In genomic region chr2:42761554-42761953, GRCh38 we compare ENCODE assay signal across 25 cellular contexts. TPM values are rescaled to one million over a fixed set of nuclear protein-coding genes. Genes with fewer than 3 reads are reported as not detected.
A peak's percentile ranks its signal among the peaks of the same experiment; 100 is the strongest.
DNase-seq lines count a peak whose midpoint lies in the region; ATAC-seq, FAIRE-seq and TF ChIP-seq lines count a peak whose summit lies in the region.
"Had no signal": no experiment of that assay in that cellular context is flagged by ENCODE, and none has a peak within 500 bp of the region (broad histone marks: within the 10 kb centered on the region; RNA-seq: fewer than 3 reads in every experiment).

No MANE protein-coding gene starts in this region.

- H3K79me1 ChIP-seq in H1 (ENCODE audit: low read depth, low read length), result no peaks in the 10 kb centered on the region; the same call in 1 of the 2 replicates

- H3K27ac Mint-ChIP-seq in stimulated activated naive CD8-positive, alpha-beta T cell treated with anti-CD3 and anti-CD28 coated beads, Interleukin-15, amount 100 ng/mL, for 72 hours, result peak overlapping the region in 1 of 2 donors; percentile 3

- H3K4me3 ChIP-seq in H1 (ENCODE audit: extremely low read depth in 1 of 4, insufficient read depth in 2 of 4, low read depth in 3 of 4, low read length in 4 of 4), result no peak overlapping the region
- H3K4me3 ChIP-seq in right atrium auricular region, result no peak overlapping the region

- no peak overlapping the region for H3K18ac ChIP-seq in H1 (ENCODE audit: extremely low read depth, low read length)

- H3K36me3 ChIP-seq in H1 (ENCODE audit: control insufficient read depth in 2 of 4, insufficient read depth in 4 of 4, low read length in 3 of 4), result no peaks in the 10 kb centered on the region; a peak in 2 of 8 replicates
- H3K36me3 ChIP-seq in right atrium auricular region, result no peaks in the 10 kb centered on the region

- no peak overlapping the region for H3K4me3 Mint-ChIP-seq in stimulated activated naive CD8-positive, alpha-beta T cell treated with anti-CD3 and anti-CD28 coated beads, Interleukin-15, amount 100 ng/mL, for 72 hours
- H3K4me3 Mint-ChIP-seq: H9 had no signal

- H4K91ac ChIP-seq in H1 (replicated peaks; ENCODE audit: insufficient read length, low read length), result no peak overlapping the region

- H3K79me2 ChIP-seq in H1 (ENCODE audit: control insufficient read depth in 1 of 2, insufficient read depth in 2 of 2, low read length in 2 of 2), result no peaks in the 10 kb centered on the region

- H3K9me3 ChIP-seq in H1 (ENCODE audit: insufficient read depth in 2 of 2, low read depth in 1 of 2, low read length in 1 of 2) (no peaks in the 10 kb centered on the region), right atrium auricular region (no peaks in the 10 kb centered on the region)
- H3K9me3 ChIP-seq: SK-N-SH had no signal

- H3K4me1 Mint-ChIP-seq in stimulated activated naive CD8-positive, alpha-beta T cell treated with anti-CD3 and anti-CD28 coated beads, Interleukin-15, amount 100 ng/mL, for 72 hours, result peaks cover 4% of the 10 kb centered on the region

- H3K4me1 ChIP-seq in H1 (replicated peaks in 1 of 4; ENCODE audit: control insufficient read depth in 3 of 4, insufficient read depth in 4 of 4, low read length in 3 of 4) (peaks cover 0 to 3% (median 0%) of the 10 kb centered on the region in 4 experiments; a peak in 1 of 7 replicates), right atrium auricular region (no peaks in the 10 kb centered on the region)

- no peak overlapping the region for H3K4me2 ChIP-seq in H1 (ENCODE audit: insufficient read depth in 1 of 2, low read depth in 2 of 2, low read length in 2 of 2)
- H3K4me2 ChIP-seq: SK-N-SH had no signal

- H3K23ac ChIP-seq in H1 (ENCODE audit: insufficient read length), result no peak overlapping the region

- H3K14ac ChIP-seq in H1 (ENCODE audit: insufficient read length), result no peak overlapping the region

- no peak for TF ChIP-seq RAD21 in H1 (IDR thresholded peaks at IDR 0.05 in 1 of 2, conservative IDR thresholded peaks at IDR 0.05 in 1 of 2; ENCODE audit: low read depth in 2 of 2, low read length in 2 of 2)

- H2BK20ac ChIP-seq in H1 (ENCODE audit: low read length), result no peak overlapping the region

- H3K27me3 Mint-ChIP-seq in stimulated activated naive CD8-positive, alpha-beta T cell treated with anti-CD3 and anti-CD28 coated beads, Interleukin-15, amount 100 ng/mL, for 72 hours, result no peaks in the 10 kb centered on the region

- H3K27ac ChIP-seq in H1 (ENCODE audit: low read depth, low read length), result no peak overlapping the region; the same call in 1 of the 2 replicates
- no peak overlapping the region for H3K27ac ChIP-seq in right atrium auricular region
- H3K27ac ChIP-seq: C4-2B had no signal

- CTCF ChIA-PET in H1 (lab: Charles Lee; ENCODE audit: partially characterized antibody), result interaction anchor here (0.9 kb wide), 1 partner anchor 10 kb away, joined by 3 read pairs; no protein-coding TSS in a partner anchor

- 0 out of 2 replicates have a peak overlapping the region, but pooled peaks have one; percentile 19 for H2AK5ac ChIP-seq in H1 (ENCODE audit: low read depth, low read length)

- no peak overlapping the region for H2BK120ac ChIP-seq in H1 (replicated peaks; ENCODE audit: low read depth, low read length)

- TF ChIP-seq CTCF in H1 (IDR thresholded peaks at IDR 0.05; ENCODE audit: control extremely low read depth in 1 of 3, insufficient read depth in 1 of 3, low read depth in 1 of 3, low read length in 3 of 3) (no peak), omental fat pad (IDR thresholded peaks at IDR 0.05) (no peak), right atrium auricular region (IDR thresholded peaks at IDR 0.05) (no peak)

- H2AFZ ChIP-seq in H1 (ENCODE audit: low read length), result no peak overlapping the region

- no peaks in the 10 kb centered on the region for H3K9me3 Mint-ChIP-seq in stimulated activated naive CD8-positive, alpha-beta T cell treated with anti-CD3 and anti-CD28 coated beads, Interleukin-15, amount 100 ng/mL, for 72 hours
- H3K9me3 Mint-ChIP-seq: H9 had no signal

- no peak overlapping the region for H3K56ac ChIP-seq in H1 (replicated peaks; ENCODE audit: insufficient read length, low read depth, low read length)

- ATAC-seq in stimulated activated naive CD8-positive, alpha-beta T cell treated with anti-CD3 and anti-CD28 coated beads, Interleukin-15, amount 100 ng/mL, for 72 hours, result peak; percentile 6
- ATAC-seq in stimulated activated naive CD8-positive, alpha-beta T cell treated with anti-CD3 and anti-CD28 coated beads, Interleukin-15, Interleukin-2, amounts not matched to agents 100 U/mL and 50 U/mL, for 24 hours, result no peak
- ATAC-seq in omental fat pad (ENCODE audit: low FRiP score) (peak; percentile 19), HG03196 (IDR thresholded peaks at IDR 0.05; ENCODE audit: unreplicated experiment) (no peak)
- ATAC-seq: Panc1 had no signal

- no peak overlapping the region for H3K4ac ChIP-seq in H1 (replicated peaks; ENCODE audit: insufficient read length, low read depth, low read length)

- H4K8ac ChIP-seq in H1 (ENCODE audit: extremely low read depth, insufficient read depth, low read length), result no peak overlapping the region

- no peak for TF ChIP-seq POLR2A in H1 (IDR thresholded peaks at IDR 0.05; ENCODE audit: control extremely low read depth in 1 of 2, low read depth in 2 of 2, low read length in 2 of 2)

- H3K9ac ChIP-seq in H1 (replicated peaks in 1 of 4; ENCODE audit: extremely low read depth in 1 of 4, low read depth in 3 of 4, low read length in 3 of 4), result no peak overlapping the region
- H3K9ac ChIP-seq: SK-N-SH had no signal

- H4K20me1 ChIP-seq in H1 (replicated peaks in 1 of 2; ENCODE audit: control insufficient read depth in 1 of 2, insufficient read depth in 2 of 2, low read length in 2 of 2), result no peaks in the 10 kb centered on the region

- POLR2A ChIA-PET in H1 (lab: Charles Lee; ENCODE audit: partially characterized antibody), result interaction anchor here (1.9 kb wide), 1 partner anchor 9 kb away, joined by 4 read pairs; no protein-coding TSS in a partner anchor

- no peak overlapping the region for H2BK12ac ChIP-seq in H1 (ENCODE audit: low read depth, low read length)

- WGBS in H1 (ENCODE audit: extremely low coverage in 1 of 2, insufficient coverage in 1 of 2, insufficient read length in 1 of 2, insufficient replicate concordance in 2 of 2, low coverage in 1 of 2, low lambda C conversion rate in 2 of 2, missing lambda C conversion rate in 1 of 2), 2 experiments, result 87% methylated on average over 9 of the region's 9 CpGs; no CpG with 5 or more reads in 1 of the 2 experiments

- H2BK5ac ChIP-seq in H1 (ENCODE audit: low read depth, low read length), result 0 out of 2 replicates have a peak overlapping the region, but pooled peaks have one; percentile 66

- H3K27me3 ChIP-seq in H1 (replicated peaks in 1 of 4; ENCODE audit: control insufficient read depth in 3 of 4, extremely low read depth in 1 of 4, insufficient read depth in 3 of 4, low read length in 3 of 4), result no peaks in the 10 kb centered on the region
- no peaks in the 10 kb centered on the region for H3K27me3 ChIP-seq in right atrium auricular region

- FAIRE-seq in H1 (lab: Jason Lieb, UNC), result no peak
- FAIRE-seq in urothelium cell line (lab: Jason Lieb, UNC), result no peak
- FAIRE-seq: A204.1, GM19239, HTR-8/SVneo had no signal

- no peak overlapping the region for H4K5ac ChIP-seq in H1 (ENCODE audit: insufficient read length, low read depth, low read length)

- TF ChIP-seq EP300 in H1 (IDR thresholded peaks at IDR 0.05; ENCODE audit: borderline replicate concordance in 1 of 2, low read depth in 2 of 2, low read length in 2 of 2), result no peak

- DNase-seq in stimulated activated naive CD8-positive, alpha-beta T cell treated with anti-CD3 and anti-CD28 coated beads, Interleukin-15, amount 100 ng/mL, for 72 hours, result no peak
- DNase-seq in stimulated activated naive CD8-positive, alpha-beta T cell treated with anti-CD3 and anti-CD28 coated beads, Interleukin-15, Interleukin-2, amounts not matched to agents 100 U/mL and 50 U/mL, for 24 hours, result no peak
- DNase-seq in H1 (ENCODE audit: low read depth in 1 of 2, low spot score in 2 of 2) (no peak), omental fat pad (ENCODE audit: low spot score) (no peak), right atrium auricular region (ENCODE audit: low spot score) (no peak), urothelium cell line (ENCODE audit: low spot score) (no peak)
- DNase-seq: EL, GF-D8, H9, IMR-90, NCI-H1694, NCI-H2081, NCI-H2171, NCI-H345, NCI-H524, NCI-H774, SIG-M5 had no signal

- no peaks in the 10 kb centered on the region for H3K23me2 ChIP-seq in H1 (ENCODE audit: low read depth, low read length)

- H2BK15ac ChIP-seq in H1 (ENCODE audit: low read length), result no peak overlapping the region

RNA-seq across cellular contexts. Expression of gene OXER1, which starts 2.4 kb away (rescaled TPM):
- total RNA-seq in H1 (2021; fragmentation: NEBNext Ultra II Directional; extraction: Animal tissue kit (Norgen Biotek cat#: 25700)), result 1.2 and 1.3 TPM in 2 replicates
- polyA plus RNA-seq in H1 (2011; rRNA removed), result 2.9 and 3.7 TPM in 2 replicates
- polyA plus RNA-seq in H1 (2011; cell fraction: cytosol; rRNA removed), result 1.8 TPM
- 6.2 TPM for polyA plus RNA-seq in H1 (2011; cell fraction: nucleus; rRNA removed)
- polyA plus RNA-seq in H1 (2012, experiment 1 of 2), result 1.3 to 2.9 TPM (median 2.4 TPM) in 4 replicates
- 0.71 TPM for polyA plus RNA-seq in H1 (2012, experiment 2 of 2)
- polyA plus RNA-seq in H1 (2013, experiment 1 of 2), result 0.65 TPM
- 0.46 TPM for polyA plus RNA-seq in H1 (2013, experiment 2 of 2)
- 1.0 and 1.8 TPM in 2 replicates for polyA minus RNA-seq in H1 (2011; rRNA and poly(A)+ RNA removed)
- 0.81 TPM for polyA minus RNA-seq in H1 (2011; cell fraction: cytosol; rRNA and poly(A)+ RNA removed)
- polyA minus RNA-seq in H1 (2011; cell fraction: nucleus; rRNA and poly(A)+ RNA removed), result 2.7 TPM
- total RNA-seq in omental fat pad, result under 1 TPM in 3 of 4 donors, not detected in 1; 0.44 to 0.96 (median 0.65) TPM
- total RNA-seq in right atrium auricular region, result under 1 TPM; 0.47 to 0.48 TPM
- total RNA-seq: IMR-90, M059J had no signal
- polyA plus RNA-seq: IMR-90, SK-N-SH had no signal

RNA-seq across cellular contexts. Expression of gene HAAO, which starts 30.8 kb away (rescaled TPM):
- 2.5 and 3.2 TPM in 2 replicates for total RNA-seq in H1 (2021; fragmentation: NEBNext Ultra II Directional; extraction: Animal tissue kit (Norgen Biotek cat#: 25700))
- 7.0 and 9.5 TPM in 2 replicates for polyA plus RNA-seq in H1 (2011; rRNA removed)
- 5.4 TPM for polyA plus RNA-seq in H1 (2011; cell fraction: cytosol; rRNA removed)
- polyA plus RNA-seq in H1 (2011; cell fraction: nucleus; rRNA removed), result 12.8 TPM
- polyA plus RNA-seq in H1 (2012, experiment 1 of 2), result 2.2 to 6.4 TPM (median 4.5 TPM) in 4 replicates
- polyA plus RNA-seq in H1 (2012, experiment 2 of 2), result 2.6 TPM
- 1.8 TPM for polyA plus RNA-seq in H1 (2013, experiment 1 of 2)
- polyA plus RNA-seq in H1 (2013, experiment 2 of 2), result 1.7 TPM
- 3.3 and 5.6 TPM in 2 replicates for polyA minus RNA-seq in H1 (2011; rRNA and poly(A)+ RNA removed)
- 1.4 TPM for polyA minus RNA-seq in H1 (2011; cell fraction: cytosol; rRNA and poly(A)+ RNA removed)
- 5.7 TPM for polyA minus RNA-seq in H1 (2011; cell fraction: nucleus; rRNA and poly(A)+ RNA removed)
- 1 to 10 TPM; 3.0 to 7.2 (median 3.9) TPM for total RNA-seq in omental fat pad
- total RNA-seq in right atrium auricular region, result 1 to 10 TPM; 1.4 to 2.6 TPM
- total RNA-seq: M059J had no signal
- polyA plus RNA-seq: SK-N-SH had no signal

Comparison
In these comparisons a context has a peak if more than half of its experiments do, and no peak if none do; other contexts are left out.
1. ATAC-seq: peak in stimulated activated naive CD8-positive, alpha-beta T cell treated with anti-CD3 and anti-CD28 coated beads, Interleukin-15, amount 100 ng/mL, for 72 hours (single experiment) and omental fat pad (single experiment); none in stimulated activated naive CD8-positive, alpha-beta T cell treated with anti-CD3 and anti-CD28 coated beads, Interleukin-15, Interleukin-2, amounts not matched to agents 100 U/mL and 50 U/mL, for 24 hours (single experiment) and HG03196 (single experiment).